ENCODE assay signal across 32 cellular contexts in the genomic region with DNA sequence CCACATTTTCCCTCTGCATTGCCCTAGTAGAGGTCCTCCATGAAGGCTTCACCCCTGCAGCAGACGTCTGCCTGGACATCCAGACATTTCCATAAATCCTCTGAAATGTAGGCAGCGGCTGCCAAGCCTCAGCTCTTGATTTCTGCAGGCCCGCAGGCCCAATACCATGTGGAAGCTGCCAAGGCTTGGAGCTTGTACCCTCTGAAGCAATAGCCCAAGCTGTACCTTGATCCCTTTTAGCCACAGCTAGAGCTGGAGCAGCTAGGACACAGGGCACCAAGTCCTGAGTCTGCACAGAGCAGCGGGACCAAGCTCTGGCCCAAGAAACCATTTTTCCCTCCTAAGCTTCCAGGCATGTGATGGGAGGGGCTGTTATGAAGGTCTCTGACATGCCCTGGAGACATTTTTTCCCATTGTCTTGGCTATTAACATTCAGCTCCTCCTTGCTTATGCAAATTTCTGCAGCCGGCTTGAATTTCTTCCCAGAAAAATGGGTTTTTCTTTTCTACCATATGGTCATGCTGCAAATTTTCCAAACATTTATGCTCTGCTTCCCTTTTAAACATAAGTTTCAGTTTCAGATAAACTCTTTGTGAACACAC.
"Had no signal": no experiment of that assay in that cellular context is flagged by ENCODE, and none has a peak within 500 bp of the region (broad histone marks: within the 10 kb centered on the region; RNA-seq: fewer than 3 reads in every experiment).

No MANE protein-coding gene starts in this region.

- H3K27me3 ChIP-seq: colonic mucosa, heart right ventricle, neutrophil, right atrium auricular region, sigmoid colon, spleen, testis, tibial artery had no signal

- H3K36me3 ChIP-seq: colonic mucosa, heart right ventricle, neutrophil, prostate gland, right atrium auricular region, sigmoid colon, spleen, tibial artery had no signal

- H3K9me3 ChIP-seq: colonic mucosa, heart right ventricle, mucosa of descending colon, neutrophil, prostate gland, right atrium auricular region, sigmoid colon, testis, tibial artery had no signal

- H3K27me3 Mint-ChIP-seq: dendritic cell treated with granulocyte-macrophage colony-stimulating factor and Interleukin-4, amounts not matched to agents 40 ng/mL and 50 ng/mL, for 4 days; stimulated activated memory B cell treated with anti-CD40 and anti-IgM and Interleukin-4, amounts not matched to agents 10 μg/mL and 1 μg/mL and 100 μg/mL, for 72 hours had no signal

- H3K4me1 ChIP-seq: colonic mucosa, heart right ventricle, prostate gland, right atrium auricular region, sigmoid colon, spleen, testis, tibial artery had no signal

- H3K4me3 Mint-ChIP-seq: dendritic cell treated with granulocyte-macrophage colony-stimulating factor and Interleukin-4, amounts not matched to agents 40 ng/mL and 50 ng/mL, for 4 days; endodermal cell; memory B cell; naive B cell; natural killer cell treated with Interleukin-12 subunit alpha and Interleukin-12 subunit beta and Interleukin-15 and Interleukin-18, amount 100 ng/mL, for 72 hours; neural crest cell; stimulated activated memory B cell treated with anti-CD40 and anti-IgM and Interleukin-4, amounts not matched to agents 10 μg/mL and 1 μg/mL and 100 μg/mL, for 72 hours; type B pancreatic cell had no signal

- FAIRE-seq: islet of Langerhans had no signal

- H3K4me1 Mint-ChIP-seq: memory B cell; naive B cell; neural crest cell; stimulated activated memory B cell treated with anti-CD40 and anti-IgM and Interleukin-4, amounts not matched to agents 10 μg/mL and 1 μg/mL and 100 μg/mL, for 72 hours had no signal

- H3K9me3 Mint-ChIP-seq: dendritic cell treated with granulocyte-macrophage colony-stimulating factor and Interleukin-4, amounts not matched to agents 40 ng/mL and 50 ng/mL, for 4 days; natural killer cell treated with Interleukin-12 subunit alpha and Interleukin-12 subunit beta and Interleukin-15 and Interleukin-18, amount 100 ng/mL, for 72 hours; neural crest cell; type B pancreatic cell had no signal

- ATAC-seq: esophagus mucosa; heart right ventricle; left colon; left ventricle myocardium superior; mucosa of descending colon; natural killer cell treated with Interleukin-12 subunit alpha and Interleukin-12 subunit beta and Interleukin-15 and Interleukin-18, amount 100 ng/mL, for 72 hours; stimulated activated memory B cell treated with anti-CD40 and anti-IgM and Interleukin-4, amounts not matched to agents 10 μg/mL and 1 μg/mL and 100 μg/mL, for 72 hours; stimulated activated naive CD8-positive, alpha-beta T cell treated with anti-CD3 and anti-CD28 coated beads, Interleukin-15, Interleukin-2, amounts not matched to agents 100 U/mL and 50 U/mL, for 24 hours had no signal

- H3K36me3 Mint-ChIP-seq: natural killer cell treated with Interleukin-12 subunit alpha and Interleukin-12 subunit beta and Interleukin-15 and Interleukin-18, amount 100 ng/mL, for 72 hours; stimulated activated memory B cell treated with anti-CD40 and anti-IgM and Interleukin-4, amounts not matched to agents 10 μg/mL and 1 μg/mL and 100 μg/mL, for 72 hours; type B pancreatic cell had no signal

- H3K27ac ChIP-seq: colonic mucosa, epithelial cell of prostate, heart right ventricle, neutrophil, prostate gland, right atrium auricular region, sigmoid colon, spleen, testis, tibial artery had no signal

- DNase-seq: colonic mucosa; effector CD8-positive, alpha-beta T cell; endodermal cell; foreskin melanocyte; glutamatergic neuron; heart right ventricle; hippocampal formation; kidney glomerular epithelial cell; left colon; left ventricle myocardium superior; mucosa of descending colon; naive B cell; sigmoid colon; spleen; stimulated activated CD4-positive, alpha-beta T cell treated with anti-CD3 and anti-CD28 coated beads, Interleukin-4, amount 100 ng/mL, for 4 hours; stimulated activated naive CD8-positive, alpha-beta T cell treated with anti-CD3 and anti-CD28 coated beads, Interleukin-15, Interleukin-2, amounts not matched to agents 100 U/mL and 50 U/mL, for 24 hours; substantia nigra; testis; tibial artery had no signal

- H3K4me3 ChIP-seq: colonic mucosa, heart right ventricle, lung, mucosa of descending colon, prostate gland, right atrium auricular region, sigmoid colon, spleen, testis, tibial artery had no signal

- H3K27ac Mint-ChIP-seq: dendritic cell treated with granulocyte-macrophage colony-stimulating factor and Interleukin-4, amounts not matched to agents 40 ng/mL and 50 ng/mL, for 4 days; endodermal cell; memory B cell; natural killer cell treated with Interleukin-12 subunit alpha and Interleukin-12 subunit beta and Interleukin-15 and Interleukin-18, amount 100 ng/mL, for 72 hours; stimulated activated memory B cell treated with anti-CD40 and anti-IgM and Interleukin-4, amounts not matched to agents 10 μg/mL and 1 μg/mL and 100 μg/mL, for 72 hours; type B pancreatic cell had no signal
